In the genomic region with DNA sequence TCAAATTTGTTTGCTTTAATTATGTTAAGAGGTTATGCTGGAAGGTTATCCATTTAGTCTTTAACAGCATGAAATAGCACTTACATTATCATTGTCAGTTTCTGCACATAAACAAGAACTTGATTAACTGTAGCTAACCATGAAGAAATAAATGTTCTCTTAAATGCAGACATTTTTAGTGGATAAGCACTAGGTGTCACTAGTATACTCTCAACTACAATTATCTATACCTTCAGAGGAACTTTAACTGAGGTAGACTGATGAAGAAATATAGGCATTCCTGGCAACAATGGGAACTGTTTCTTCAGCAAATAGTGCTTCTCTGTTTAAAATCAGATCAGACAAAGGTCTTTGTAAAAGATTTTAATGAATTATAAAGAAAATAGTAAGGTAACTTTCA, we compare ENCODE assay signal across 9 cellular contexts.
DNase-seq lines count a peak whose midpoint lies in the region; ATAC-seq and TF ChIP-seq lines count a peak whose summit lies in the region.
"Had no signal": no experiment of that assay in that cellular context is flagged by ENCODE, and none has a peak within 500 bp of the region (broad histone marks: within the 10 kb centered on the region; RNA-seq: fewer than 3 reads in every experiment).

No MANE protein-coding gene starts in this region.

- no peaks in the 10 kb centered on the region for H3K4me1 Mint-ChIP-seq in activated CD4-positive, alpha-beta memory T cell treated with anti-CD3 and anti-CD28 coated beads for 36 hours (ENCODE audit: low read depth)

- H3K9me3 Mint-ChIP-seq in activated CD4-positive, alpha-beta memory T cell treated with anti-CD3 and anti-CD28 coated beads for 36 hours = peaks cover 14% of the 10 kb centered on the region

- ATAC-seq in left lobe of liver = peak; percentile 48

- no peak overlapping the region for H3K27ac Mint-ChIP-seq in activated CD4-positive, alpha-beta memory T cell treated with anti-CD3 and anti-CD28 coated beads for 36 hours
- H3K27ac Mint-ChIP-seq: T-helper 1 cell treated with Interleukin-12 subunit alpha and Interleukin-12 subunit beta and Interleukin-4 antibody, amounts not matched to agents 30 μg/mL and 1 μg/mL, for 36 hours had no signal

- no peaks in the 10 kb centered on the region for H3K4me1 ChIP-seq in BE2C

- intact Hi-C loops in activated CD4-positive, alpha-beta memory T cell treated with anti-CD3 and anti-CD28 coated beads for 36 hours (cut with micrococcal nuclease) = no loop called here

- DNase-seq in DMS153 (lab: John Stamatoyannopoulos, UW) (peak; percentile 17), KBM-7 (peak; percentile 9), SKM-1 treated with dmso at 0.1 percent for 144 hours (lab: John Stamatoyannopoulos, UW; ENCODE audit: unreplicated experiment) (peak; percentile 25), left lobe of liver (ENCODE audit: low spot score) (no peak), BE2C (no peak)
- DNase-seq in activated CD4-positive, alpha-beta memory T cell treated with anti-CD3 and anti-CD28 coated beads for 36 hours = no peak
- DNase-seq in NK-92 treated with Interleukin-12 subunit alpha and Interleukin-12 subunit beta, amount 100 ng/mL, for 24 hours (lab: John Stamatoyannopoulos, UW) = no peak
- DNase-seq in stimulated activated CD4-positive, alpha-beta T cell treated with anti-CD3 and anti-CD28 coated beads, Interleukin-4, amount 100 ng/mL, for 24 hours = no peak

- H3K4me3 ChIP-seq in BE2C (ENCODE audit: low read depth, low read length) = no peak overlapping the region

- no peak overlapping the region for H3K4me3 Mint-ChIP-seq in activated CD4-positive, alpha-beta memory T cell treated with anti-CD3 and anti-CD28 coated beads for 36 hours
- H3K4me3 Mint-ChIP-seq: T-helper 1 cell treated with Interleukin-12 subunit alpha and Interleukin-12 subunit beta and Interleukin-4 antibody, amounts not matched to agents 30 μg/mL and 1 μg/mL, for 36 hours had no signal

- H3K36me3 ChIP-seq in BE2C = no peaks in the 10 kb centered on the region

- no peak for TF ChIP-seq CTCF in BE2C (IDR thresholded peaks at IDR 0.05; ENCODE audit: low read depth, low read length)

- no peaks in the 10 kb centered on the region for H3K9me3 ChIP-seq in BE2C

- H3K27me3 Mint-ChIP-seq in activated CD4-positive, alpha-beta memory T cell treated with anti-CD3 and anti-CD28 coated beads for 36 hours = no peaks in the 10 kb centered on the region

- CTCF ChIA-PET in activated CD4-positive, alpha-beta memory T cell treated with anti-CD3 and anti-CD28 coated beads for 36 hours (lab: Charles Lee) = no interaction called here

- POLR2A ChIA-PET in activated CD4-positive, alpha-beta memory T cell treated with anti-CD3 and anti-CD28 coated beads for 36 hours (lab: Charles Lee) = no interaction called here

- in situ Hi-C loops in KBM-7 (cut with MboI; ENCODE audit: low pct_unique_long_range_greater_than_20kb, low sequenced_read_pairs) = no loop called here

- no peaks in the 10 kb centered on the region for H3K27me3 ChIP-seq in BE2C

- no peaks in the 10 kb centered on the region for H3K36me3 Mint-ChIP-seq in activated CD4-positive, alpha-beta memory T cell treated with anti-CD3 and anti-CD28 coated beads for 36 hours

Comparison
In these comparisons a context has a peak if more than half of its experiments do, and no peak if none do; other contexts are left out.
1. DNase-seq: peak in DMS153 (single experiment), KBM-7 (single experiment) and SKM-1 treated with dmso at 0.1 percent for 144 hours (single experiment); none in left lobe of liver (single experiment), activated CD4-positive, alpha-beta memory T cell treated with anti-CD3 and anti-CD28 coated beads for 36 hours (single experiment), NK-92 treated with Interleukin-12 subunit alpha and Interleukin-12 subunit beta, amount 100 ng/mL, for 24 hours (single experiment), BE2C (single experiment) and stimulated activated CD4-positive, alpha-beta T cell treated with anti-CD3 and anti-CD28 coated beads, Interleukin-4, amount 100 ng/mL, for 24 hours (single experiment).